ENCODE assay signal across 8 cellular contexts in genomic region chr6:31619805-31620585, GRCh38. TPM values are rescaled to one million over a fixed set of nuclear protein-coding genes. Genes with fewer than 3 reads are reported as not detected.
DNase-seq lines count a peak whose midpoint lies in the region; ATAC-seq and TF ChIP-seq lines count a peak whose summit lies in the region.

No MANE protein-coding gene starts in this region.

- H3K9me3 ChIP-seq in fibroblast of lung (ENCODE audit: control insufficient read depth, insufficient read depth, low read depth, low read length) = no peaks in the 10 kb centered on the region

- H3K4me2 ChIP-seq in fibroblast of lung (ENCODE audit: extremely low read depth, insufficient read depth, low read length) = peak overlapping the region; percentile 89

- peak overlapping the region; percentile 72 to 89 (median 79) for H3K4me3 ChIP-seq in fibroblast of lung (replicated peaks in 1 of 4; ENCODE audit: control extremely low read depth in 1 of 4, insufficient read depth in 1 of 4, low read depth in 3 of 4, low read length in 4 of 4)

- TF ChIP-seq CTCF in fibroblast of lung (conservative IDR thresholded peaks at IDR 0.05 in 1 of 2, IDR thresholded peaks at IDR 0.05 in 1 of 2; ENCODE audit: low read depth in 1 of 2, low read length in 2 of 2) = no peak

- H3K27ac ChIP-seq in fibroblast of lung (ENCODE audit: insufficient read depth, low read length) = peak overlapping the region; percentile 100

- H3K4me1 ChIP-seq in fibroblast of lung (ENCODE audit: control insufficient read depth, extremely low read depth, insufficient read depth, low read length) = peaks cover 2% of the 10 kb centered on the region

- no peaks in the 10 kb centered on the region for H4K20me1 ChIP-seq in fibroblast of lung (ENCODE audit: control insufficient read depth, extremely low read depth, insufficient read depth, low read length)

- H3K79me2 ChIP-seq in fibroblast of lung (ENCODE audit: control insufficient read depth, insufficient read depth, low read length) = peaks cover 39% of the 10 kb centered on the region

- H3K4me3 Mint-ChIP-seq in activated T-helper 17 cell treated with anti-CD3 and anti-CD28 coated beads, Interleukin-2, amount 50 U/mL, for 72 hours = peak overlapping the region; percentile 82
- peak overlapping the region; percentile 74 to 98 (median 92) for H3K4me3 Mint-ChIP-seq in naive B cell
- H3K4me3 Mint-ChIP-seq in stimulated activated effector memory CD8-positive, alpha-beta T cell treated with anti-CD3 and anti-CD28 coated beads, Interleukin-12 subunit alpha, Interleukin-12 subunit beta, amount 100 ng/mL, for 72 hours = peak overlapping the region; percentile 82

- H3K27ac Mint-ChIP-seq in activated T-helper 17 cell treated with anti-CD3 and anti-CD28 coated beads, Interleukin-2, amount 50 U/mL, for 72 hours = peak overlapping the region; percentile 96
- peak overlapping the region; percentile 91 to 100 (median 97) for H3K27ac Mint-ChIP-seq in naive B cell
- peak overlapping the region; percentile 96 for H3K27ac Mint-ChIP-seq in stimulated activated effector memory CD8-positive, alpha-beta T cell treated with anti-CD3 and anti-CD28 coated beads, Interleukin-12 subunit alpha, Interleukin-12 subunit beta, amount 100 ng/mL, for 72 hours

- H3K27me3 Mint-ChIP-seq in activated T-helper 17 cell treated with anti-CD3 and anti-CD28 coated beads, Interleukin-2, amount 50 U/mL, for 72 hours = no peaks in the 10 kb centered on the region
- no peaks in the 10 kb centered on the region for H3K27me3 Mint-ChIP-seq in naive B cell

- peak; percentile 100 for DNase-seq in EH (ENCODE audit: low read depth)
- peak; percentile 92 for DNase-seq in GOT3 (lab: John Stamatoyannopoulos, UW)
- DNase-seq in LHCN-M2 (ENCODE audit: low read depth) = peak; percentile 99
- peak; percentile 99 for DNase-seq in RPMI7951 (ENCODE audit: low read depth)
- DNase-seq in fibroblast of lung (ENCODE audit: low read depth in 2 of 2) = peak; percentile 99 to 100
- DNase-seq in naive B cell = peak; percentile 94
- peak; percentile 86 to 98 for DNase-seq in stimulated activated effector memory CD8-positive, alpha-beta T cell treated with anti-CD3 and anti-CD28 coated beads, Interleukin-12 subunit alpha, Interleukin-12 subunit beta, amount 100 ng/mL, for 72 hours (ENCODE audit: low spot score in 2 of 2)

- peak overlapping the region; percentile 91 for H3K9ac ChIP-seq in fibroblast of lung (ENCODE audit: insufficient read depth, low read length)

- H3K36me3 ChIP-seq in fibroblast of lung (ENCODE audit: control insufficient read depth, insufficient read depth, low read length) = peaks cover 9% of the 10 kb centered on the region

- peak; percentile 86 for ATAC-seq in activated T-helper 17 cell treated with anti-CD3 and anti-CD28 coated beads, Interleukin-2, amount 50 U/mL, for 72 hours (replicated peaks)
- ATAC-seq in naive B cell (ENCODE audit: low read depth in 2 of 2) = peak; percentile 79 to 80
- ATAC-seq in stimulated activated effector memory CD8-positive, alpha-beta T cell treated with anti-CD3 and anti-CD28 coated beads, Interleukin-12 subunit alpha, Interleukin-12 subunit beta, amount 100 ng/mL, for 72 hours = peak; percentile 89

- peak overlapping the region; percentile 91 for H2AFZ ChIP-seq in fibroblast of lung (ENCODE audit: low read length)

- H3K9me3 Mint-ChIP-seq in activated T-helper 17 cell treated with anti-CD3 and anti-CD28 coated beads, Interleukin-2, amount 50 U/mL, for 72 hours = no peaks in the 10 kb centered on the region
- H3K9me3 Mint-ChIP-seq in naive B cell = peaks cover 0 to 1% (median 0%) of the 10 kb centered on the region in 7 donors
- H3K9me3 Mint-ChIP-seq in stimulated activated effector memory CD8-positive, alpha-beta T cell treated with anti-CD3 and anti-CD28 coated beads, Interleukin-12 subunit alpha, Interleukin-12 subunit beta, amount 100 ng/mL, for 72 hours = no peaks in the 10 kb centered on the region

- H3K36me3 Mint-ChIP-seq in activated T-helper 17 cell treated with anti-CD3 and anti-CD28 coated beads, Interleukin-2, amount 50 U/mL, for 72 hours (ENCODE audit: low read depth) = peaks cover 53% of the 10 kb centered on the region
- no peaks in the 10 kb centered on the region for H3K36me3 Mint-ChIP-seq in naive B cell
- H3K36me3 Mint-ChIP-seq in stimulated activated effector memory CD8-positive, alpha-beta T cell treated with anti-CD3 and anti-CD28 coated beads, Interleukin-12 subunit alpha, Interleukin-12 subunit beta, amount 100 ng/mL, for 72 hours = peaks cover 53% of the 10 kb centered on the region

- H3K27me3 ChIP-seq in fibroblast of lung (ENCODE audit: control insufficient read depth, insufficient read depth, low read length) = no peaks in the 10 kb centered on the region

- H3K4me1 Mint-ChIP-seq in activated T-helper 17 cell treated with anti-CD3 and anti-CD28 coated beads, Interleukin-2, amount 50 U/mL, for 72 hours = peaks cover 32% of the 10 kb centered on the region
- peaks cover 35 to 52% (median 37%) of the 10 kb centered on the region in 3 donors for H3K4me1 Mint-ChIP-seq in naive B cell
- peaks cover 30% of the 10 kb centered on the region for H3K4me1 Mint-ChIP-seq in stimulated activated effector memory CD8-positive, alpha-beta T cell treated with anti-CD3 and anti-CD28 coated beads, Interleukin-12 subunit alpha, Interleukin-12 subunit beta, amount 100 ng/mL, for 72 hours

RNA-seq across cellular contexts. Expression of gene PRRC2A, which starts 0.5 kb away (rescaled TPM):
- total RNA-seq in LHCN-M2 (2014; rRNA removed) (75.9 and 81.7 TPM in 2 replicates), fibroblast of lung (22.9 and 46.6 TPM in 2 replicates)
- 100 TPM for polyA plus RNA-seq in LHCN-M2 (2012)
- 52.8 and 53.7 TPM in 2 replicates for total RNA-seq in RPMI7951 (2014; rRNA removed; shearing (Covaris generic))
- 100 to 1,000 TPM; 226 to 237 TPM for total RNA-seq in activated T-helper 17 cell treated with anti-CD3 and anti-CD28 coated beads, Interleukin-2, amount 50 U/mL, for 72 hours
- polyA plus RNA-seq in fibroblast of lung (26.9 and 50.7 TPM in 2 replicates), naive B cell (ENCODE audit: low read depth in 6 of 6) (10 to 100 TPM in 1 of 6 donors, 1 to 10 TPM in 4, under 1 TPM in 1; 0.70 to 11.3 (median 6.3) TPM)
- 86.4 and 123 TPM in 2 replicates for polyA plus RNA-seq in fibroblast of lung (2012)
- polyA minus RNA-seq in fibroblast of lung (ENCODE audit: low replicate concordance) = 154 and 211 TPM in 2 replicates

RNA-seq across cellular contexts. Expression of gene AIF1, which starts 5.0 kb away (rescaled TPM):
- total RNA-seq in LHCN-M2 (2014; rRNA removed) (not detected in 2 replicates), fibroblast of lung (not detected in 2 replicates)
- not detected for polyA plus RNA-seq in LHCN-M2 (2012)
- total RNA-seq in RPMI7951 (2014; rRNA removed; shearing (Covaris generic)) = not detected in 2 replicates
- total RNA-seq in activated T-helper 17 cell treated with anti-CD3 and anti-CD28 coated beads, Interleukin-2, amount 50 U/mL, for 72 hours = 10 to 100 TPM in 1 of 2 donors, 1 to 10 TPM in 1; 9.1 to 15.5 TPM
- polyA plus RNA-seq in fibroblast of lung (not detected in 2 replicates), naive B cell (ENCODE audit: low read depth in 6 of 6) (10 to 100 TPM in 1 of 6 donors, 1 to 10 TPM in 4, under 1 TPM in 1; 0.50 to 14.4 (median 3.5) TPM)
- polyA plus RNA-seq in fibroblast of lung (2012) = not detected in 2 replicates
- polyA minus RNA-seq in fibroblast of lung (ENCODE audit: low replicate concordance) = not detected in 2 replicates

RNA-seq across cellular contexts. Expression of gene NCR3, which starts 27.2 kb away (rescaled TPM):
- total RNA-seq in LHCN-M2 (2014; rRNA removed) (not detected in 2 replicates), fibroblast of lung (not detected in 2 replicates)
- polyA plus RNA-seq in LHCN-M2 (2012) = not detected
- total RNA-seq in RPMI7951 (2014; rRNA removed; shearing (Covaris generic)) = 0.36 TPM in 1 of 2 replicates, not detected in the other
- total RNA-seq in activated T-helper 17 cell treated with anti-CD3 and anti-CD28 coated beads, Interleukin-2, amount 50 U/mL, for 72 hours = 10 to 100 TPM; 25.4 to 28.6 TPM
- polyA plus RNA-seq in fibroblast of lung (not detected in 2 replicates), naive B cell (ENCODE audit: low read depth in 6 of 6) (100 to 1,000 TPM in 5 of 6 donors, 10 to 100 TPM in 1; 84.4 to 158 (median 108) TPM)
- not detected in 2 replicates for polyA plus RNA-seq in fibroblast of lung (2012)
- polyA minus RNA-seq in fibroblast of lung (ENCODE audit: low replicate concordance) = not detected in 2 replicates

RNA-seq across cellular contexts. Expression of gene BAG6, which starts 32.5 kb away (rescaled TPM):
- 180 and 219 TPM in 2 replicates for total RNA-seq in LHCN-M2 (2014; rRNA removed)
- 249 TPM for polyA plus RNA-seq in LHCN-M2 (2012)
- 124 and 161 TPM in 2 replicates for total RNA-seq in RPMI7951 (2014; rRNA removed; shearing (Covaris generic))
- total RNA-seq in activated T-helper 17 cell treated with anti-CD3 and anti-CD28 coated beads, Interleukin-2, amount 50 U/mL, for 72 hours = 100 to 1,000 TPM; 298 to 383 TPM
- total RNA-seq in fibroblast of lung = 90.9 and 124 TPM in 2 replicates
- polyA plus RNA-seq in fibroblast of lung = 75.3 and 111 TPM in 2 replicates
- polyA plus RNA-seq in fibroblast of lung (2012) = 187 and 229 TPM in 2 replicates
- 303 and 403 TPM in 2 replicates for polyA minus RNA-seq in fibroblast of lung (ENCODE audit: low replicate concordance)
- 10 to 100 TPM; 20.1 to 27.0 (median 24.2) TPM for polyA plus RNA-seq in naive B cell (ENCODE audit: low read depth in 6 of 6)

RNA-seq across cellular contexts. Expression of gene LST1, which starts 33.9 kb away (rescaled TPM):
- total RNA-seq in LHCN-M2 (2014; rRNA removed) (not detected in 2 replicates), fibroblast of lung (not detected in 2 replicates)
- not detected for polyA plus RNA-seq in LHCN-M2 (2012)
- not detected in 2 replicates for total RNA-seq in RPMI7951 (2014; rRNA removed; shearing (Covaris generic))
- total RNA-seq in activated T-helper 17 cell treated with anti-CD3 and anti-CD28 coated beads, Interleukin-2, amount 50 U/mL, for 72 hours = 10 to 100 TPM in 1 of 2 donors, 1 to 10 TPM in 1; 8.1 to 28.7 TPM
- polyA plus RNA-seq in fibroblast of lung (not detected in 2 replicates), naive B cell (ENCODE audit: low read depth in 6 of 6) (10 to 100 TPM; 28.2 to 78.2 (median 35.2) TPM)
- not detected in 2 replicates for polyA plus RNA-seq in fibroblast of lung (2012)
- polyA minus RNA-seq in fibroblast of lung (ENCODE audit: low replicate concordance) = not detected in 2 replicates

Comparison
In these comparisons a context has a peak if more than half of its experiments do, and no peak if none do; other contexts are left out.
1. Peak in every context shown above with its lines: DNase-seq, ATAC-seq, H3K4me3 ChIP-seq and H3K27ac ChIP-seq.
2. RNA of gene AIF1, which starts 5.0 kb away (total RNA-seq): 9.1 to 15.5 TPM in activated T-helper 17 cell treated with anti-CD3 and anti-CD28 coated beads, Interleukin-2, amount 50 U/mL, for 72 hours; not detected in LHCN-M2, not detected in RPMI7951 and not detected in fibroblast of lung; every median in the first group is over 10 times any median in the second.
3. RNA of gene NCR3, which starts 27.2 kb away (total RNA-seq): 25.4 to 28.6 TPM in activated T-helper 17 cell treated with anti-CD3 and anti-CD28 coated beads, Interleukin-2, amount 50 U/mL, for 72 hours; 0.36 TPM in RPMI7951, not detected in LHCN-M2 and not detected in fibroblast of lung; every median in the first group is over 10 times any median in the second.